Comparison of ENCODE assay signal across 16 cellular contexts in genomic region chr1:62064831-62065230, GRCh38.
DNase-seq lines count a peak whose midpoint lies in the region; ATAC-seq and TF ChIP-seq lines count a peak whose summit lies in the region.
"Had no signal": no experiment of that assay in that cellular context is flagged by ENCODE, and none has a peak within 500 bp of the region (broad histone marks: within the 10 kb centered on the region; RNA-seq: fewer than 3 reads in every experiment).

No MANE protein-coding gene starts in this region.

- H3K9ac ChIP-seq in endodermal cell (ENCODE audit: extremely low read depth, low read length, poor library complexity, severe bottlenecking): no peak overlapping the region

- peaks cover 25% of the 10 kb centered on the region for H3K4me1 Mint-ChIP-seq in WTC11
- H3K4me1 Mint-ChIP-seq in mesothelial cell of epicardium: no peaks in the 10 kb centered on the region
- H3K4me1 Mint-ChIP-seq in endodermal cell: peaks cover 19% of the 10 kb centered on the region
- H3K4me1 Mint-ChIP-seq: CD14-positive monocyte had no signal

- 50% methylated on average over 1 of the region's 1 CpG; no CpG with 5 or more reads in 1 of the 2 experiments for WGBS in endodermal cell (ENCODE audit: insufficient coverage in 1 of 2, insufficient read length in 1 of 2), 2 experiments

- intact Hi-C loops in Right ventricle myocardium superior (cut with DNase I): no loop called here

- peaks cover 36% of the 10 kb centered on the region for H3K36me3 Mint-ChIP-seq in WTC11
- peaks cover 55% of the 10 kb centered on the region for H3K36me3 Mint-ChIP-seq in mesothelial cell of epicardium
- peaks cover 53% of the 10 kb centered on the region for H3K36me3 Mint-ChIP-seq in endodermal cell (ENCODE audit: low read depth)
- H3K36me3 Mint-ChIP-seq: CD14-positive monocyte had no signal

- no peak overlapping the region for H3K4me3 Mint-ChIP-seq in WTC11
- no peak overlapping the region for H3K4me3 Mint-ChIP-seq in mesothelial cell of epicardium
- no peak overlapping the region for H3K4me3 Mint-ChIP-seq in endodermal cell
- H3K4me3 Mint-ChIP-seq: CD14-positive monocyte had no signal

- H3K27ac Mint-ChIP-seq in WTC11: peak overlapping the region; percentile 8; the same call in 1 of the 2 replicates
- H3K27ac Mint-ChIP-seq in mesothelial cell of epicardium: peak overlapping the region; percentile 54
- no peak overlapping the region for H3K27ac Mint-ChIP-seq in endodermal cell
- H3K27ac Mint-ChIP-seq: CD14-positive monocyte had no signal

- peak overlapping the region; percentile 63 for H3K27ac ChIP-seq in cardiac muscle cell
- peak overlapping the region; percentile 79 to 84 for H3K27ac ChIP-seq in thoracic aorta
- H3K27ac ChIP-seq in endodermal cell (ENCODE audit: low read depth, low read length): no peak overlapping the region

- H3K36me3 ChIP-seq in cardiac muscle cell (no peaks in the 10 kb centered on the region), thoracic aorta (no peaks in the 10 kb centered on the region), endodermal cell (ENCODE audit: control insufficient read depth, insufficient read depth, low read length) (peaks cover 5% of the 10 kb centered on the region)

- H3K27me3 Mint-ChIP-seq in WTC11 (ENCODE audit: low read depth) (no peaks in the 10 kb centered on the region), mesothelial cell of epicardium (ENCODE audit: low read depth) (no peaks in the 10 kb centered on the region), endodermal cell (ENCODE audit: insufficient read depth) (no peaks in the 10 kb centered on the region)

- H3K9me3 Mint-ChIP-seq in WTC11: peaks cover 19% of the 10 kb centered on the region
- H3K9me3 Mint-ChIP-seq in mesothelial cell of epicardium: peaks cover 8% of the 10 kb centered on the region
- H3K9me3 Mint-ChIP-seq in endodermal cell: peaks cover 32% of the 10 kb centered on the region

- ATAC-seq in Right ventricle myocardium superior (ENCODE audit: poor library complexity): no peak
- ATAC-seq in WTC11: no peak
- ATAC-seq in thoracic aorta (ENCODE audit: insufficient number of reproducible peaks, low FRiP score, low read depth): no peak
- ATAC-seq: PC-3 had no signal

- POLR2A ChIA-PET in WTC11 (lab: Charles Lee): interaction anchor here (0.5 to 0.6 kb wide), 2 partner anchors 32 to 126 kb away, joined by 3 read pairs; no protein-coding TSS in a partner anchor

- CTCF ChIA-PET in WTC11 (lab: Charles Lee): interaction anchor here (0.5 to 1.4 kb wide), 2 partner anchors 18 to 213 kb away, joined by 3 to 4 read pairs; no protein-coding TSS in a partner anchor

- no peaks in the 10 kb centered on the region for H3K9me3 ChIP-seq in cardiac muscle cell (ENCODE audit: low read depth)
- no peaks in the 10 kb centered on the region for H3K9me3 ChIP-seq in thoracic aorta
- H3K9me3 ChIP-seq in endodermal cell (ENCODE audit: control insufficient read depth, low read length): peaks cover 24% of the 10 kb centered on the region

- no peaks in the 10 kb centered on the region for H3K27me3 ChIP-seq in cardiac muscle cell
- H3K27me3 ChIP-seq in thoracic aorta (replicated peaks; ENCODE audit: insufficient read depth): no peaks in the 10 kb centered on the region
- no peaks in the 10 kb centered on the region for H3K27me3 ChIP-seq in endodermal cell (ENCODE audit: control insufficient read depth, insufficient read depth, low read length, poor library complexity, severe bottlenecking)

- H3K4me3 ChIP-seq in cardiac muscle cell (no peak overlapping the region), thoracic aorta (no peak overlapping the region), endodermal cell (ENCODE audit: low read length) (no peak overlapping the region)

- TF ChIP-seq CTCF in cardiac muscle cell (IDR thresholded peaks at IDR 0.05; ENCODE audit: low read depth, low read length): no peak
- no peak for TF ChIP-seq CTCF in WTC11 (IDR thresholded peaks at IDR 0.05)
- no peak for TF ChIP-seq CTCF in mesothelial cell of epicardium (IDR thresholded peaks at IDR 0.05; ENCODE audit: unreplicated experiment)
- no peak for TF ChIP-seq CTCF in thoracic aorta (IDR thresholded peaks at IDR 0.05)
- no peak for TF ChIP-seq CTCF in endodermal cell (conservative IDR thresholded peaks at IDR 0.05)

- DNase-seq in cardiac muscle cell (ENCODE audit: low read depth in 1 of 2, low spot score in 1 of 2): no peak
- no peak for DNase-seq in Right ventricle myocardium superior
- no peak for DNase-seq in WTC11 (ENCODE audit: low spot score)
- no peak for DNase-seq in mesothelial cell of epicardium (ENCODE audit: low spot score in 2 of 2, unreplicated experiment in 2 of 2)
- no peak for DNase-seq in thoracic aorta (ENCODE audit: low spot score)
- no peak for DNase-seq in endodermal cell
- DNase-seq in AG08396 (ENCODE audit: low spot score): no peak
- DNase-seq in midbrain (lab: John Stamatoyannopoulos, UW): no peak
- DNase-seq: 8988T, DMS53, NCI-H1436 treated with DMSO at 0.1 percent for 48 hours, NCI-H2081, NCI-H2227 treated with DMSO at 0.1 percent for 48 hours, NCI-H69, PC-3 had no signal

- H3K4me1 ChIP-seq in cardiac muscle cell (ENCODE audit: low read depth): peaks cover 21% of the 10 kb centered on the region
- peaks cover 26 to 57% of the 10 kb centered on the region in 2 donors for H3K4me1 ChIP-seq in thoracic aorta (ENCODE audit: control insufficient read depth in 1 of 2, low read depth in 2 of 2)
- peaks cover 7% of the 10 kb centered on the region for H3K4me1 ChIP-seq in endodermal cell (ENCODE audit: control insufficient read depth, insufficient read depth, low read length)

TF ChIP-seq in WTC11, 78 proteins besides CTCF, POLR2A, EP300 and RAD21:
- TF ChIP-seq SP1 (CRISPR knock-in tag; conservative IDR thresholded peaks at IDR 0.05) (no peak), GRHL2 (CRISPR knock-in tag; IDR thresholded peaks at IDR 0.05; ENCODE audit: insufficient replicate concordance, severe bottlenecking) (no peak), SMAD3 (CRISPR knock-in tag; IDR thresholded peaks at IDR 0.05; ENCODE audit: borderline replicate concordance) (no peak), ETV6 (CRISPR knock-in tag; IDR thresholded peaks at IDR 0.05) (no peak)
